ENCODE assay signal across 28 cellular contexts in the genomic region with DNA sequence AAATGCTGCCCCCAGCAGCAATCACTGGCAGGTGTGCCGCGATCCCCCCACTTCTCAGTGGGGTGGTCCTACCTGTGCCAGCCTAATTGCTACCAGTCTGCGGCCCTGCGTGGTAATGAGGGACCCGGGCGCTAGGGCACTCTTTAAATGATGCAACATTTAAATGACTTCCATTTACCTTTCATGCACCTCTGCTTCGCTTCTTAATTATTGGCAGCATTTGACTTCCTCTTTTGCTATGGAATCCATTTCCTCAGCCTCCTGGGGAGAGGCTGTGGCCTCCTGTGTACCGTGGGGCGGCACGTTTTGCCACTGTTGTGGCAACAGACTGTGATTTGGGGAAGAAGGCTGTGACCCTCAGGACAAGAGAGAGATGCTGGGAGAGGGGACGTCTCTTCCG.
DNase-seq lines count a peak whose midpoint lies in the region; FAIRE-seq and TF ChIP-seq lines count a peak whose summit lies in the region.
"Had no signal": no experiment of that assay in that cellular context is flagged by ENCODE, and none has a peak within 500 bp of the region (broad histone marks: within the 10 kb centered on the region; RNA-seq: fewer than 3 reads in every experiment).

No MANE protein-coding gene starts in this region.

- H3K27ac Mint-ChIP-seq in glutamatergic neuron (ENCODE audit: unreplicated experiment), result peak overlapping the region; percentile 52
- H3K27ac Mint-ChIP-seq: activated CD4-positive, alpha-beta T cell treated with anti-CD3 and anti-CD28 coated beads, Interleukin-2, amount 10 ng/mL, durations not matched to agents 24 days and 14 days; CD14-positive monocyte; naive thymus-derived CD8-positive, alpha-beta T cell; T-helper 17 cell had no signal

- TF ChIP-seq CTCF in glutamatergic neuron (IDR thresholded peaks at IDR 0.05; ENCODE audit: partially characterized antibody, unreplicated experiment) (no peak), esophagus squamous epithelium (IDR thresholded peaks at IDR 0.05) (no peak)

- H3K9me3 ChIP-seq in BLaER1 treated with 17β-estradiol and CSF1 and Interleukin-3, amounts not matched to agents 10 nM and 100 nM (replicated peaks in 1 of 11), result no peaks in the 10 kb centered on the region
- H3K9me3 ChIP-seq in esophagus squamous epithelium, result no peaks in the 10 kb centered on the region

- DNase-seq in GM12891 (ENCODE audit: insufficient read length, low spot score), result no peak
- DNase-seq in RPMI8226, result peak; percentile 58
- no peak for DNase-seq in glutamatergic neuron
- no peak for DNase-seq in mesenteric fat pad (ENCODE audit: low spot score)
- DNase-seq in esophagus squamous epithelium (lab: John Stamatoyannopoulos, UW), result no peak
- no peak for DNase-seq in NCI-H2029 treated with DMSO at 0.1 percent for 48 hours (lab: John Stamatoyannopoulos, UW)
- DNase-seq: activated CD4-positive, alpha-beta T cell treated with anti-CD3 and anti-CD28 coated beads, Interleukin-2, amount 10 ng/mL, durations not matched to agents 24 days and 14 days; activated naive CD4-positive, alpha-beta T cell treated with Interleukin-2 at 50 U/mL for 16 hours; brain microvascular endothelial cell; GM23248; left ventricle myocardium superior; midbrain; naive thymus-derived CD8-positive, alpha-beta T cell; NCI-H2081; NCI-H446 treated with DMSO at 0.1 percent for 48 hours; occipital lobe; stimulated activated CD4-positive, alpha-beta T cell treated with anti-CD3 and anti-CD28 coated beads, Interleukin-15, amount 100 ng/mL, for 24 hours; stimulated activated naive CD4-positive, alpha-beta T cell treated with Interleukin-2 at 50 U/mL for 16 hours; T-helper 17 cell; WERI-Rb-1 had no signal

- H3K4me3 Mint-ChIP-seq in glutamatergic neuron (ENCODE audit: unreplicated experiment), result peak overlapping the region; percentile 52
- H3K4me3 Mint-ChIP-seq: activated CD4-positive, alpha-beta T cell treated with anti-CD3 and anti-CD28 coated beads, Interleukin-2, amount 10 ng/mL, durations not matched to agents 24 days and 14 days; naive thymus-derived CD8-positive, alpha-beta T cell; T-helper 17 cell had no signal

- peaks cover 12% of the 10 kb centered on the region for H3K27me3 Mint-ChIP-seq in glutamatergic neuron (ENCODE audit: unreplicated experiment)

- H3K36me3 ChIP-seq in BLaER1 treated with 17β-estradiol and CSF1 and Interleukin-3, amounts not matched to agents 10 nM and 100 nM, result no peaks in the 10 kb centered on the region
- no peaks in the 10 kb centered on the region for H3K36me3 ChIP-seq in esophagus squamous epithelium
- H3K36me3 ChIP-seq: brain microvascular endothelial cell, WERI-Rb-1 had no signal

- 72 to 92% methylated on average over 7 to 9 of the region's 12 CpGs for whole genome bisulfite sequencing in esophagus squamous epithelium, 2 donors

- no peak overlapping the region for H3K27ac ChIP-seq in BLaER1 treated with 17β-estradiol and CSF1 and Interleukin-3, amounts not matched to agents 10 nM and 100 nM
- H3K27ac ChIP-seq in esophagus squamous epithelium, result no peak overlapping the region
- H3K27ac ChIP-seq: brain microvascular endothelial cell, GM23248, RWPE1, SK-N-MC had no signal

- intact Hi-C loops in esophagus squamous epithelium (cut with DNase I), result no loop called here

- no peak overlapping the region for H3K9ac ChIP-seq in BLaER1 treated with 17β-estradiol and CSF1 and Interleukin-3, amounts not matched to agents 10 nM and 100 nM
- H3K9ac ChIP-seq: GM23248 had no signal

- H3K4me2 ChIP-seq in BLaER1 treated with 17β-estradiol and CSF1 and Interleukin-3, amounts not matched to agents 10 nM and 100 nM, result peak overlapping the region in 10 of 11 experiments; percentile 4 to 55 (median 44); a peak in 16 of 22 replicates

- peaks cover 5 to 30% (median 20%) of the 10 kb centered on the region in 10 experiments; a peak in 19 of 20 replicates for H3K4me1 ChIP-seq in BLaER1 treated with 17β-estradiol and CSF1 and Interleukin-3, amounts not matched to agents 10 nM and 100 nM
- no peaks in the 10 kb centered on the region for H3K4me1 ChIP-seq in esophagus squamous epithelium

- H3K36me3 Mint-ChIP-seq in glutamatergic neuron (ENCODE audit: unreplicated experiment), result no peaks in the 10 kb centered on the region
- H3K36me3 Mint-ChIP-seq: CD14-positive monocyte; naive thymus-derived CD8-positive, alpha-beta T cell had no signal

- no peak for TF ChIP-seq POLR2A in GM12891 (IDR thresholded peaks at IDR 0.05; ENCODE audit: low read depth, low read length)
- no peak for TF ChIP-seq POLR2A in esophagus squamous epithelium (IDR thresholded peaks at IDR 0.05)

- peaks cover 6% of the 10 kb centered on the region for H3K9me3 Mint-ChIP-seq in glutamatergic neuron (ENCODE audit: unreplicated experiment)
- H3K9me3 Mint-ChIP-seq: activated CD4-positive, alpha-beta T cell treated with anti-CD3 and anti-CD28 coated beads, Interleukin-2, amount 10 ng/mL, durations not matched to agents 24 days and 14 days; naive thymus-derived CD8-positive, alpha-beta T cell had no signal

- peaks cover 40% of the 10 kb centered on the region for H3K4me1 Mint-ChIP-seq in glutamatergic neuron (ENCODE audit: low read depth, unreplicated experiment)
- H3K4me1 Mint-ChIP-seq: activated CD4-positive, alpha-beta T cell treated with anti-CD3 and anti-CD28 coated beads, Interleukin-2, amount 10 ng/mL, durations not matched to agents 24 days and 14 days; T-helper 17 cell had no signal

- H3K27me3 ChIP-seq in BLaER1 treated with 17β-estradiol and CSF1 and Interleukin-3, amounts not matched to agents 10 nM and 100 nM, result no peaks in the 10 kb centered on the region
- H3K27me3 ChIP-seq in esophagus squamous epithelium, result peaks cover 0 to 64% (median 3%) of the 10 kb centered on the region in 4 donors

- H4K20me1 ChIP-seq in BLaER1 treated with 17β-estradiol and CSF1 and Interleukin-3, amounts not matched to agents 10 nM and 100 nM, result no peaks in the 10 kb centered on the region

- no peak for FAIRE-seq in GM12891 (lab: Jason Lieb, UNC)
- FAIRE-seq: endothelial cell of umbilical vein, HepG2, islet of Langerhans, urothelium cell line had no signal

- H3K4me3 ChIP-seq in BLaER1 treated with 17β-estradiol and CSF1 and Interleukin-3, amounts not matched to agents 10 nM and 100 nM, result no peak overlapping the region
- H3K4me3 ChIP-seq in esophagus squamous epithelium, result no peak overlapping the region
- H3K4me3 ChIP-seq: GM23248, SK-N-MC had no signal

TF ChIP-seq in GM12891, 5 proteins besides CTCF, POLR2A, EP300 and RAD21:
- TF ChIP-seq POLR2AphosphoS5 (IDR thresholded peaks at IDR 0.05; ENCODE audit: low read depth, low read length) (no peak), TAF1 (IDR thresholded peaks at IDR 0.05; ENCODE audit: low read depth, low read length) (no peak), POU2F2 (IDR thresholded peaks at IDR 0.05; ENCODE audit: low read depth, low read length) (no peak), SPI1 (IDR thresholded peaks at IDR 0.05; ENCODE audit: low read depth, low read length) (peak; percentile 76), PAX5 (IDR thresholded peaks at IDR 0.05; ENCODE audit: insufficient read depth, low read length, severe bottlenecking) (no peak)
